Comparison of ENCODE assay signal across 8 cellular contexts in the genomic region with DNA sequence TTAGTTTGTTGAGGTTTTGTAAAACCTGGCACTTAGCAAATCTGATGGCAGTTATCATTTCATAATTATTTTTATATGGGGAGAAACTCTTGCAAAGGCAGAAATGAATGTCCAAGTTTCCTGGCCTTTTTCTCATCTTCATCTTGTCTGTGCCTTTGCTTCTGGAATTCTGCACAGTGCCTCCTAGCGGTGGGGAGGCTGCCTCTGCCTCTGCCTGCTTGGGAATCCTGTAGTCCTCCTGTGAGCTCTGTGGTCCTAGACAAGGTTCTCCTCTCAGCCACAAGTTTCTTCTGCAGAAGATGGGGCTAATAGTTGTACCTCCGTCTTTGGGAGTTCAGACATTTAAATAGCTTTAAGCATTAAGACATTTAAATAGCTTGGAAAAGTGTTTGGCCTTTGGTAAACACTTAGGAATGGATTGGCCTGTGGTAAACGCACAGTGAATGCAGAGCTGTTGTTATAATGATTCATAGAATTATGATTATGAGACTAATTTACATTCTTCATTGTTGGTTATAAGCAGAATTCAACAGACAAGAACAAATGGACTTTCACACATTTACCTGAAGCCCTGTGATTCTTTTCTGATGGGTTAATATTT.
A peak's percentile ranks its signal among the peaks of the same experiment; 100 is the strongest.
DNase-seq lines count a peak whose midpoint lies in the region; ATAC-seq and TF ChIP-seq lines count a peak whose summit lies in the region.

No MANE protein-coding gene starts in this region.

- no peaks in the 10 kb centered on the region for H3K4me1 ChIP-seq in heart right ventricle
- no peaks in the 10 kb centered on the region for H3K4me1 ChIP-seq in RWPE2 (ENCODE audit: insufficient read depth, poor library complexity, severe bottlenecking)

- H3K27ac Mint-ChIP-seq in type B pancreatic cell, result no peak overlapping the region

- DNase-seq in heart right ventricle (no peak), Right ventricle myocardium inferior (ENCODE audit: missing footprints) (no peak), RWPE2 (ENCODE audit: low spot score) (no peak), foreskin fibroblast (peak in 1 of 2 donors; percentile 21), type B pancreatic cell (ENCODE audit: extremely low spot score, unreplicated experiment) (no peak), cerebellum (ENCODE audit: low spot score) (no peak)
- DNase-seq in stimulated activated naive CD4-positive, alpha-beta T cell treated with Interleukin-2 at 50 U/mL for 16 hours (lab: John Stamatoyannopoulos, UW), result no peak

- 79 to 83% methylated on average over 3 of the region's 3 CpGs for WGBS in heart right ventricle, 2 donors

- H3K27me3 ChIP-seq in heart right ventricle, result no peaks in the 10 kb centered on the region
- no peaks in the 10 kb centered on the region for H3K27me3 ChIP-seq in RWPE2 (ENCODE audit: insufficient read depth, poor library complexity, severe bottlenecking)

- peaks cover 31% of the 10 kb centered on the region for H3K36me3 Mint-ChIP-seq in type B pancreatic cell

- TF ChIP-seq CTCF in heart right ventricle (IDR thresholded peaks at IDR 0.05) (peak in 7 of 9 donors; percentile 24 to 47 (median 34)), RWPE2 (IDR thresholded peaks at IDR 0.05; ENCODE audit: poor library complexity, severe bottlenecking) (peak; percentile 58), foreskin fibroblast (IDR thresholded peaks at IDR 0.05; ENCODE audit: low read depth, low read length) (peak; percentile 31), type B pancreatic cell (conservative IDR thresholded peaks at IDR 0.05) (peak; percentile 70)

- H3K36me3 ChIP-seq in heart right ventricle, result peaks cover 0 to 92% (median 38%) of the 10 kb centered on the region in 9 donors
- peaks cover 78% of the 10 kb centered on the region for H3K36me3 ChIP-seq in RWPE2 (ENCODE audit: low read depth)

- H3K9me3 Mint-ChIP-seq in type B pancreatic cell, result no peaks in the 10 kb centered on the region

- no peak for ATAC-seq in heart right ventricle
- ATAC-seq in Right ventricle myocardium inferior, result no peak
- no peak; the same call in 2 of the 3 replicates for ATAC-seq in RWPE2 (ENCODE audit: low read depth)
- no peak for ATAC-seq in esophagus mucosa

- no peak overlapping the region for H3K4me3 Mint-ChIP-seq in type B pancreatic cell

- no peak overlapping the region for H3K4me3 ChIP-seq in heart right ventricle
- no peak overlapping the region for H3K4me3 ChIP-seq in RWPE2 (ENCODE audit: severe bottlenecking)
- no peak overlapping the region for H3K4me3 ChIP-seq in foreskin fibroblast (ENCODE audit: low read depth in 1 of 2, low read length in 2 of 2)

- H3K4me1 Mint-ChIP-seq in type B pancreatic cell (ENCODE audit: unreplicated experiment), result peaks cover 8% of the 10 kb centered on the region

- H3K27ac ChIP-seq in heart right ventricle, result no peak overlapping the region
- H3K27ac ChIP-seq in RWPE2 (ENCODE audit: poor library complexity, severe bottlenecking), result no peak overlapping the region

- no peaks in the 10 kb centered on the region for H3K9me3 ChIP-seq in heart right ventricle
- H3K9me3 ChIP-seq in RWPE2 (ENCODE audit: severe bottlenecking), result no peaks in the 10 kb centered on the region

- intact Hi-C loops in heart right ventricle (cut with DNase I) (no loop called here), Right ventricle myocardium inferior (cut with DNase I) (no loop called here)

- H3K27me3 Mint-ChIP-seq in type B pancreatic cell, result no peaks in the 10 kb centered on the region
